Comparison of ENCODE assay signal across 2 cellular contexts in genomic region chr17:76742958-76743357, GRCh38.
TF ChIP-seq lines count a peak whose summit lies in the region.

No MANE protein-coding gene starts in this region.

TF ChIP-seq in SK-N-SH, 30 proteins besides CTCF, POLR2A, EP300 and RAD21 (continued from another document):
- TF ChIP-seq YY1 (IDR thresholded peaks at IDR 0.05; ENCODE audit: low read depth) (no peak), RCOR1 (IDR thresholded peaks at IDR 0.05; ENCODE audit: low read length) (no peak), NFIC (IDR thresholded peaks at IDR 0.05; ENCODE audit: borderline replicate concordance) (no peak), SIN3A (IDR thresholded peaks at IDR 0.05; ENCODE audit: borderline replicate concordance, low read depth, low read length) (no peak), GABPA (IDR thresholded peaks at IDR 0.05; ENCODE audit: low read depth) (no peak), FOXM1 (IDR thresholded peaks at IDR 0.05; ENCODE audit: low read depth) (no peak), MXI1 (IDR thresholded peaks at IDR 0.05; ENCODE audit: low read depth, low read length) (no peak), GATA2 (CRISPR knock-in tag; IDR thresholded peaks at IDR 0.05) (no peak), FOXJ3 (CRISPR knock-in tag; IDR thresholded peaks at IDR 0.05) (no peak), CHD2 (IDR thresholded peaks at IDR 0.05; ENCODE audit: low read length, partially characterized antibody) (no peak), POLR2AphosphoS5 (IDR thresholded peaks at IDR 0.05; ENCODE audit: low read depth, low read length) (no peak; the same call in 1 of the 2 replicates), USF2 (IDR thresholded peaks at IDR 0.05; ENCODE audit: borderline replicate concordance, low read depth, low read length) (no peak), SMC3 (IDR thresholded peaks at IDR 0.05; ENCODE audit: low read depth, low read length) (no peak), USF1 (IDR thresholded peaks at IDR 0.05; ENCODE audit: borderline replicate concordance, low read depth) (no peak), RXRA (IDR thresholded peaks at IDR 0.05; ENCODE audit: borderline replicate concordance, low read depth) (no peak), MEF2A (IDR thresholded peaks at IDR 0.05; ENCODE audit: borderline replicate concordance, low read depth) (no peak), EZH2phosphoT487 (IDR thresholded peaks at IDR 0.05; ENCODE audit: borderline replicate concordance, low read depth) (no peak), MAX (IDR thresholded peaks at IDR 0.05; ENCODE audit: low read depth) (peak; percentile 48; the same call in 1 of the 2 replicates), IRF3 (IDR thresholded peaks at IDR 0.05; ENCODE audit: low read depth, low read length) (no peak), REST (IDR thresholded peaks at IDR 0.05; ENCODE audit: low read depth, low read length) (no peak), ZBTB33 (IDR thresholded peaks at IDR 0.05; ENCODE audit: borderline replicate concordance, low read depth) (no peak)

TF ChIP-seq in SK-N-SH treated with all-trans-retinoic acid at 6 μM for 48 hours, 23 proteins besides CTCF, POLR2A, EP300 and RAD21 (continued from another document):
- TF ChIP-seq TSHZ2 (CRISPR knock-in tag; IDR thresholded peaks at IDR 0.05) (no peak), POU6F1 (CRISPR knock-in tag; IDR thresholded peaks at IDR 0.05; ENCODE audit: borderline replicate concordance, low read depth) (no peak), ZNF565 (CRISPR knock-in tag; conservative IDR thresholded peaks at IDR 0.05; ENCODE audit: low read depth) (no peak), CSDC2 (CRISPR knock-in tag; IDR thresholded peaks at IDR 0.05) (no peak), TCF4 (CRISPR knock-in tag; IDR thresholded peaks at IDR 0.05; ENCODE audit: borderline replicate concordance) (no peak)
